ENCODE assay signal across 19 cellular contexts in genomic region chr1:145942405-145942804, GRCh38.
"Had no signal": no experiment of that assay in that cellular context is flagged by ENCODE, and none has a peak within 500 bp of the region (broad histone marks: within the 10 kb centered on the region; RNA-seq: fewer than 3 reads in every experiment).

No MANE protein-coding gene starts in this region.

- H3K4me3 Mint-ChIP-seq: activated T-helper 1 cell treated with anti-CD3 and anti-CD28 coated beads, Interleukin-12 subunit alpha, Interleukin-12 subunit beta, Interleukin-2, Interleukin-4 antibody, amounts not matched to agents 30 ng/mL and 10 ng/mL and 1 ng/mL, durations not matched to agents 14 hours and 24 hours and 36 hours; central memory CD8-positive, alpha-beta T cell; T-helper 2 cell treated with Interferon-gamma antibody and Interleukin-4, amounts not matched to agents 5 μg/mL and 100 μg/mL, for 36 hours had no signal

- DNase-seq: activated CD4-positive, alpha-beta T cell treated with anti-CD3 and anti-CD28 coated beads, Interleukin-2, amount 50 U/mL, for 4 hours; activated naive CD4-positive, alpha-beta T cell; amniotic stem cell; body of pancreas; cortex of kidney; effector CD8-positive, alpha-beta T cell; kidney; midbrain; posterior cingulate gyrus; right cardiac atrium; stimulated activated naive CD8-positive, alpha-beta T cell treated with anti-CD3 and anti-CD28 coated beads, Interleukin-15, Interleukin-2, amounts not matched to agents 100 U/mL and 50 U/mL, for 24 hours; upper lobe of left lung had no signal

- H3K4me1 Mint-ChIP-seq: central memory CD8-positive, alpha-beta T cell had no signal

- H3K36me3 ChIP-seq: suprapubic skin had no signal

- H3K27me3 Mint-ChIP-seq: central memory CD8-positive, alpha-beta T cell had no signal

- H3K9me3 ChIP-seq: body of pancreas, suprapubic skin, upper lobe of left lung had no signal

- H3K27ac Mint-ChIP-seq: activated T-helper 1 cell treated with anti-CD3 and anti-CD28 coated beads, Interleukin-12 subunit alpha, Interleukin-12 subunit beta, Interleukin-2, Interleukin-4 antibody, amounts not matched to agents 30 ng/mL and 10 ng/mL and 1 ng/mL, durations not matched to agents 14 hours and 24 hours and 36 hours; T-helper 2 cell treated with Interferon-gamma antibody and Interleukin-4, amounts not matched to agents 5 μg/mL and 100 μg/mL, for 36 hours had no signal

- H3K4me3 ChIP-seq: body of pancreas, hepatocyte, smooth muscle cell, suprapubic skin, upper lobe of left lung had no signal

- ATAC-seq: body of pancreas; right cardiac atrium; stimulated activated naive CD8-positive, alpha-beta T cell treated with anti-CD3 and anti-CD28 coated beads, Interleukin-15, Interleukin-2, amounts not matched to agents 100 U/mL and 50 U/mL, for 24 hours had no signal

- H3K9me3 Mint-ChIP-seq: activated T-helper 1 cell treated with anti-CD3 and anti-CD28 coated beads, Interleukin-12 subunit alpha, Interleukin-12 subunit beta, Interleukin-2, Interleukin-4 antibody, amounts not matched to agents 30 ng/mL and 10 ng/mL and 1 ng/mL, durations not matched to agents 14 hours and 24 hours and 36 hours; central memory CD8-positive, alpha-beta T cell; T-helper 2 cell treated with Interferon-gamma antibody and Interleukin-4, amounts not matched to agents 5 μg/mL and 100 μg/mL, for 36 hours had no signal

- H3K27ac ChIP-seq: body of pancreas, epithelial cell of prostate, hepatocyte, suprapubic skin, upper lobe of left lung had no signal
